14 cellular contexts compared by ENCODE assay signal in genomic region chr11:67627788-67628624, GRCh38. TPM values are rescaled to one million over a fixed set of nuclear protein-coding genes. Genes with fewer than 3 reads are reported as not detected.
DNase-seq lines count a peak whose midpoint lies in the region; ATAC-seq, FAIRE-seq and TF ChIP-seq lines count a peak whose summit lies in the region.
"Had no signal": no experiment of that assay in that cellular context is flagged by ENCODE, and none has a peak within 500 bp of the region (broad histone marks: within the 10 kb centered on the region; RNA-seq: fewer than 3 reads in every experiment).

No MANE protein-coding gene starts in this region.

- WGBS in GM12878 (ENCODE audit: insufficient coverage, insufficient replicate concordance, low lambda C conversion rate, missing lambda C conversion rate), result 82% methylated on average over 15 of the region's 15 CpGs

- H3K27me3 Mint-ChIP-seq in IgD-negative memory B cell, result no peaks in the 10 kb centered on the region
- H3K27me3 Mint-ChIP-seq in nephron (ENCODE audit: low read depth), result no peaks in the 10 kb centered on the region

- H3K27me3 ChIP-seq in GM12878 (replicated peaks in 1 of 2; ENCODE audit: control insufficient read depth in 2 of 2, insufficient read depth in 2 of 2, low read length in 1 of 2), result no peaks in the 10 kb centered on the region
- no peaks in the 10 kb centered on the region for H3K27me3 ChIP-seq in vagina
- H3K27me3 ChIP-seq: heart left ventricle had no signal

- no peak overlapping the region for H2AFZ ChIP-seq in GM12878 (ENCODE audit: control insufficient read depth, low read depth, low read length)

- H3K9me3 ChIP-seq in GM12878 (replicated peaks; ENCODE audit: control insufficient read depth, insufficient read depth, low read length) (no peaks in the 10 kb centered on the region), vagina (no peaks in the 10 kb centered on the region)
- H3K9me3 ChIP-seq: heart left ventricle had no signal

- H3K4me3 Mint-ChIP-seq in IgD-negative memory B cell (peak overlapping the region in 3 of 4 donors; percentile 25 to 74 (median 58)), nephron (peak overlapping the region; percentile 51 to 62 (median 61))

- TF ChIP-seq EP300 in GM12878 (IDR thresholded peaks at IDR 0.05; ENCODE audit: borderline replicate concordance in 1 of 2, control insufficient read depth in 1 of 2, low read depth in 2 of 2, low read length in 2 of 2), result no peak

- H3K27ac ChIP-seq in GM12878 (ENCODE audit: control insufficient read depth, insufficient read depth) (no peak overlapping the region), vagina (no peak overlapping the region)
- H3K27ac ChIP-seq: SK-N-MC had no signal

- H4K20me1 ChIP-seq in GM12878 (ENCODE audit: control insufficient read depth, insufficient read depth), result no peaks in the 10 kb centered on the region

- H3K36me3 ChIP-seq in GM12878 (ENCODE audit: control insufficient read depth in 2 of 2, insufficient read depth in 2 of 2, low read length in 1 of 2) (no peaks in the 10 kb centered on the region), vagina (no peaks in the 10 kb centered on the region)
- H3K36me3 ChIP-seq: heart left ventricle had no signal

- no peaks in the 10 kb centered on the region for H3K9me3 Mint-ChIP-seq in IgD-negative memory B cell
- no peaks in the 10 kb centered on the region for H3K9me3 Mint-ChIP-seq in nephron

- H3K79me2 ChIP-seq in GM12878 (ENCODE audit: control insufficient read depth, insufficient read depth, low read length), result no peaks in the 10 kb centered on the region

- H3K4me1 ChIP-seq in GM12878 (ENCODE audit: control insufficient read depth, insufficient read depth, low read length) (peaks cover 15% of the 10 kb centered on the region), vagina (peaks cover 24% of the 10 kb centered on the region)

- TSS peak; percentile 56 for BruUV-seq in GM12878 (replicated peaks; lab: Mats Ljungman, UMichigan)

- DNase-seq in COLO668 (lab: John Stamatoyannopoulos, UW; ENCODE audit: unreplicated experiment), result peak; percentile 19
- no peak for DNase-seq in GM12878 (ENCODE audit: low read depth, low spot score)
- DNase-seq in vagina (ENCODE audit: extremely low spot score in 2 of 2), result no peak
- no peak for DNase-seq in DMS53 treated with DMSO at 0.1 percent for 48 hours (lab: John Stamatoyannopoulos, UW; ENCODE audit: unreplicated experiment)
- no peak for DNase-seq in T-helper 9 cell
- DNase-seq: C1 segment of cervical spinal cord; effector memory CD4-positive, alpha-beta T cell had no signal

- no peak overlapping the region; the same call in 1 of the 2 replicates for H3K9ac ChIP-seq in GM12878 (ENCODE audit: control insufficient read depth, insufficient read depth, low read length)

- ATAC-seq in GM12878 (no peak), GM18517 (IDR thresholded peaks at IDR 0.05; ENCODE audit: unreplicated experiment) (no peak)
- ATAC-seq: heart left ventricle had no signal

- CTCF ChIA-PET in GM12878 (lab: Yijun Ruan, JAX), result interaction anchor here (0.6 to 6.4 kb wide), 18 partner anchors 8 to 755 kb away, joined by 3 to 71 read pairs (median 8); partner anchors contain the start of genes ACY3, GSTP1 and RPS6KB2

- TF ChIP-seq RAD21 in GM12878 (IDR thresholded peaks at IDR 0.05; ENCODE audit: insufficient read depth, low read depth, low read length), result no peak

- POLR2A ChIA-PET in GM12878 (lab: Charles Lee), result interaction anchor here (0.6 to 2.7 kb wide), 6 partner anchors 8 to 140 kb away, joined by 3 to 14 read pairs (median 6); partner anchors contain the start of gene GSTP1

- no peak for FAIRE-seq in GM12878 (lab: Jason Lieb, UNC)

- in situ Hi-C loops in GM12878 (cut with MboI), result no loop called here

- intact Hi-C loops in GM12878 (cut with micrococcal nuclease; ENCODE audit: unreplicated experiment) (no loop called here), vagina (cut with DNase I) (no loop called here)

- no peaks in the 10 kb centered on the region for H3K36me3 Mint-ChIP-seq in IgD-negative memory B cell
- peaks cover 24% of the 10 kb centered on the region for H3K36me3 Mint-ChIP-seq in nephron (ENCODE audit: low read depth)

- peak overlapping the region in 1 of 3 donors; percentile 63 for H3K27ac Mint-ChIP-seq in IgD-negative memory B cell
- peak overlapping the region in 1 of 3 experiments; percentile 13 for H3K27ac Mint-ChIP-seq in nephron

- TF ChIP-seq POLR2A in GM12878 (IDR thresholded peaks at IDR 0.05; ENCODE audit: low read depth, low read length) (no peak), vagina (IDR thresholded peaks at IDR 0.05) (no peak)

- RAD21 ChIA-PET in GM12878 (lab: Charles Lee; ENCODE audit: unreplicated experiment), result interaction anchor here (0.6 to 5.1 kb wide), 10 partner anchors 12 to 277 kb away, joined by 3 to 38 read pairs (median 7); partner anchors contain the start of genes GSTP1 and PPP1CA

- SMC1A ChIA-PET in GM12878 (lab: Charles Lee; ENCODE audit: uncharacterized antibody, unreplicated experiment), result interaction anchor here (0.8 to 6.4 kb wide), 8 partner anchors 11 to 48 kb away, joined by 3 to 52 read pairs (median 7); partner anchors contain the start of genes ACY3 and GSTP1

- H3K4me1 Mint-ChIP-seq in IgD-negative memory B cell, result peaks cover 0 to 6% (median 3%) of the 10 kb centered on the region in 3 donors
- H3K4me1 Mint-ChIP-seq in nephron, result peaks cover 4% of the 10 kb centered on the region

- 0 out of 2 replicates have a peak overlapping the region, but pooled peaks have one; percentile 61 for H3K4me3 ChIP-seq in GM12878
- no peak overlapping the region for H3K4me3 ChIP-seq in vagina
- H3K4me3 ChIP-seq: SK-N-MC had no signal

- H3K4me2 ChIP-seq in GM12878 (ENCODE audit: control insufficient read depth, insufficient read depth), result peak overlapping the region; percentile 96

- no peak for TF ChIP-seq CTCF in GM12878 (IDR thresholded peaks at IDR 0.05 in 2 of 3, conservative IDR thresholded peaks at IDR 0.05 in 1 of 3; ENCODE audit: control insufficient read depth in 2 of 3, extremely low read depth in 1 of 3, insufficient read depth in 1 of 3, low read depth in 3 of 3, low read length in 3 of 3)
- TF ChIP-seq CTCF in nephron (IDR thresholded peaks at IDR 0.05; ENCODE audit: unreplicated experiment in 3 of 3), result no peak
- no peak for TF ChIP-seq CTCF in vagina (IDR thresholded peaks at IDR 0.05)

RNA-seq across cellular contexts. Expression of gene NUDT8, which starts 1.7 kb away (rescaled TPM):
- polyA plus RNA-seq in IgD-negative memory B cell (2.9 TPM), GM12878 (2011; rRNA removed) (1.6 and 3.7 TPM in 2 replicates), GM12878 (2014; fragmentation: Illumina TruSeq; extraction: Trizol) (0.30 and 2.9 TPM in 2 replicates), GM12878 (2014; fragmentation: Nextera tagmentation; extraction: Ambion mirVana) (1 to 10 TPM in 1 of 2 experiments, under 1 TPM in 1; 0.32 to 1.1 TPM), GM12878 (2014; rRNA removed) (14.9 and 18.8 TPM in 2 replicates), GM12878 (2016; fragmentation: Nextera tagmentation; extraction: Ambion mirVana) (10 to 100 TPM; 16.9 to 17.7 TPM)
- 10.2 and 10.6 TPM in 2 replicates for total RNA-seq in GM12878 (2013; cell fraction: nucleolus; rRNA removed)
- total RNA-seq in GM12878 (2014; rRNA removed) (15.9 and 18.2 TPM in 2 replicates), GM12878 (2014; rRNA removed; fragmentation: Illumina TruSeq; extraction: Trizol) (3.3 and 4.8 TPM in 2 replicates), GM12878 (2021) (16.5 and 16.9 TPM in 2 replicates), vagina (23.8 TPM)
- 2.4 TPM for polyA plus RNA-seq in GM12878 (2011; ENCODE audit: low read depth)
- polyA plus RNA-seq in GM12878 (2011; cell fraction: cytosol; rRNA removed), result 12.1 and 15.1 TPM in 2 replicates
- 27.4 and 32.4 TPM in 2 replicates for polyA plus RNA-seq in GM12878 (2011; cell fraction: nucleus; rRNA removed)
- 12.1 and 17.5 TPM in 2 replicates for polyA plus RNA-seq in GM12878 (2012)
- 2.5 and 5.0 TPM in 2 replicates for polyA minus RNA-seq in GM12878 (2011; rRNA and poly(A)+ RNA removed)
- 6.7 and 6.8 TPM in 2 replicates for polyA minus RNA-seq in GM12878 (2011; cell fraction: cytosol; rRNA and poly(A)+ RNA removed)
- 13.8 and 19.5 TPM in 2 replicates for polyA minus RNA-seq in GM12878 (2011; cell fraction: nucleus; rRNA and poly(A)+ RNA removed)

RNA-seq across cellular contexts. Expression of gene TBX10, which starts 11.6 kb away (rescaled TPM):
- polyA plus RNA-seq in IgD-negative memory B cell, result not detected
- total RNA-seq in GM12878 (2013; cell fraction: nucleolus; rRNA removed), result 0.32 TPM in 1 of 2 replicates, not detected in the other
- total RNA-seq in GM12878 (2014; rRNA removed), result 0.22 and 0.23 TPM in 2 replicates
- total RNA-seq in GM12878 (2014; rRNA removed; fragmentation: Illumina TruSeq; extraction: Trizol), result 0.18 TPM in 1 of 2 replicates, not detected in the other
- 0.16 and 0.26 TPM in 2 replicates for total RNA-seq in GM12878 (2021)
- polyA plus RNA-seq in GM12878 (2011; ENCODE audit: low read depth), result not detected
- polyA plus RNA-seq in GM12878 (2011; rRNA removed), result not detected in 2 replicates
- 0.07 and 0.13 TPM in 2 replicates for polyA plus RNA-seq in GM12878 (2011; cell fraction: cytosol; rRNA removed)
- 0.25 and 0.27 TPM in 2 replicates for polyA plus RNA-seq in GM12878 (2011; cell fraction: nucleus; rRNA removed)
- polyA plus RNA-seq in GM12878 (2012), result 0.08 TPM in 1 of 2 replicates, not detected in the other
- 0.10 and 0.16 TPM in 2 replicates for polyA plus RNA-seq in GM12878 (2014; fragmentation: Illumina TruSeq; extraction: Trizol)
- polyA plus RNA-seq in GM12878 (2014; fragmentation: Nextera tagmentation; extraction: Ambion mirVana), result not detected
- polyA plus RNA-seq in GM12878 (2014; rRNA removed), result 0.15 and 0.44 TPM in 2 replicates
- polyA plus RNA-seq in GM12878 (2016; fragmentation: Nextera tagmentation; extraction: Ambion mirVana), result under 1 TPM in 1 of 2 experiments, not detected in 1; 0.17 TPM
- not detected in 2 replicates for polyA minus RNA-seq in GM12878 (2011; rRNA and poly(A)+ RNA removed)
- not detected in 2 replicates for polyA minus RNA-seq in GM12878 (2011; cell fraction: cytosol; rRNA and poly(A)+ RNA removed)
- not detected in 2 replicates for polyA minus RNA-seq in GM12878 (2011; cell fraction: nucleus; rRNA and poly(A)+ RNA removed)
- not detected for total RNA-seq in vagina
- total RNA-seq: mesenteric fat pad, NCI-H460 had no signal

RNA-seq across cellular contexts. Expression of gene NDUFV1, which starts 21.3 kb away (rescaled TPM):
- polyA plus RNA-seq in IgD-negative memory B cell, result 121 TPM
- total RNA-seq in GM12878 (2013; cell fraction: nucleolus; rRNA removed), result 213 and 251 TPM in 2 replicates
- total RNA-seq in GM12878 (2014; rRNA removed), result 301 and 330 TPM in 2 replicates
- 162 and 166 TPM in 2 replicates for total RNA-seq in GM12878 (2014; rRNA removed; fragmentation: Illumina TruSeq; extraction: Trizol)
- 310 and 312 TPM in 2 replicates for total RNA-seq in GM12878 (2021)
- polyA plus RNA-seq in GM12878 (2011; ENCODE audit: low read depth), result 75.2 TPM
- polyA plus RNA-seq in GM12878 (2011; rRNA removed), result 97.9 and 184 TPM in 2 replicates
- 278 and 410 TPM in 2 replicates for polyA plus RNA-seq in GM12878 (2011; cell fraction: cytosol; rRNA removed)
- 516 and 698 TPM in 2 replicates for polyA plus RNA-seq in GM12878 (2011; cell fraction: nucleus; rRNA removed)
- 210 and 225 TPM in 2 replicates for polyA plus RNA-seq in GM12878 (2012)
- polyA plus RNA-seq in GM12878 (2014; fragmentation: Illumina TruSeq; extraction: Trizol), result 37.6 and 129 TPM in 2 replicates
- polyA plus RNA-seq in GM12878 (2014; fragmentation: Nextera tagmentation; extraction: Ambion mirVana), result 10 to 100 TPM in 1 of 2 experiments, 1 to 10 TPM in 1; 8.2 to 51.7 TPM
- 277 and 312 TPM in 2 replicates for polyA plus RNA-seq in GM12878 (2014; rRNA removed)
- polyA plus RNA-seq in GM12878 (2016; fragmentation: Nextera tagmentation; extraction: Ambion mirVana), result 100 to 1,000 TPM; 348 to 380 TPM
- 107 and 172 TPM in 2 replicates for polyA minus RNA-seq in GM12878 (2011; rRNA and poly(A)+ RNA removed)
- 90.7 and 96.4 TPM in 2 replicates for polyA minus RNA-seq in GM12878 (2011; cell fraction: cytosol; rRNA and poly(A)+ RNA removed)
- polyA minus RNA-seq in GM12878 (2011; cell fraction: nucleus; rRNA and poly(A)+ RNA removed), result 83.2 and 139 TPM in 2 replicates
- 254 TPM for total RNA-seq in vagina

RNA-seq across cellular contexts. Expression of gene ACY3, which starts 22.5 kb away (rescaled TPM):
- polyA plus RNA-seq in IgD-negative memory B cell (0.63 TPM), GM12878 (2011; rRNA removed) (0.33 and 0.83 TPM in 2 replicates), GM12878 (2014; fragmentation: Illumina TruSeq; extraction: Trizol) (6.3 and 17.8 TPM in 2 replicates), GM12878 (2014; fragmentation: Nextera tagmentation; extraction: Ambion mirVana) (10 to 100 TPM; 13.1 to 14.4 TPM), GM12878 (2014; rRNA removed) (30.7 and 36.1 TPM in 2 replicates), GM12878 (2016; fragmentation: Nextera tagmentation; extraction: Ambion mirVana) (10 to 100 TPM; 16.8 to 22.4 TPM)
- total RNA-seq in GM12878 (2013; cell fraction: nucleolus; rRNA removed), result not detected in 2 replicates
- total RNA-seq in GM12878 (2014; rRNA removed) (20.2 and 27.8 TPM in 2 replicates), GM12878 (2014; rRNA removed; fragmentation: Illumina TruSeq; extraction: Trizol) (12.2 and 12.8 TPM in 2 replicates), GM12878 (2021) (23.5 and 24.3 TPM in 2 replicates), vagina (not detected)
- 1.5 TPM for polyA plus RNA-seq in GM12878 (2011; ENCODE audit: low read depth)
- polyA plus RNA-seq in GM12878 (2011; cell fraction: cytosol; rRNA removed), result 1.3 and 1.8 TPM in 2 replicates
- 1.9 and 2.8 TPM in 2 replicates for polyA plus RNA-seq in GM12878 (2011; cell fraction: nucleus; rRNA removed)
- 3.7 and 6.2 TPM in 2 replicates for polyA plus RNA-seq in GM12878 (2012)
- polyA minus RNA-seq in GM12878 (2011; rRNA and poly(A)+ RNA removed), result 0.88 and 1.7 TPM in 2 replicates
- polyA minus RNA-seq in GM12878 (2011; cell fraction: cytosol; rRNA and poly(A)+ RNA removed), result 1.3 TPM in 1 of 2 replicates, not detected in the other
- 0.48 TPM in 1 of 2 replicates, not detected in the other for polyA minus RNA-seq in GM12878 (2011; cell fraction: nucleus; rRNA and poly(A)+ RNA removed)
- total RNA-seq: heart left ventricle, mesenteric fat pad, NCI-H460 had no signal
- polyA plus RNA-seq: heart left ventricle had no signal

RNA-seq across cellular contexts. Expression of gene GSTP1, which starts 44.4 kb away (rescaled TPM):
- polyA plus RNA-seq in IgD-negative memory B cell (214 TPM), GM12878 (2011; rRNA removed) (511 and 1,079 TPM in 2 replicates), GM12878 (2014; fragmentation: Illumina TruSeq; extraction: Trizol) (158 and 501 TPM in 2 replicates), GM12878 (2014; fragmentation: Nextera tagmentation; extraction: Ambion mirVana) (100 to 1,000 TPM; 469 to 685 TPM), GM12878 (2014; rRNA removed) (1,173 and 1,340 TPM in 2 replicates), GM12878 (2016; fragmentation: Nextera tagmentation; extraction: Ambion mirVana) (1,000 to 10,000 TPM; 1,222 to 1,443 TPM)
- total RNA-seq in GM12878 (2013; cell fraction: nucleolus; rRNA removed), result 76.8 and 83.9 TPM in 2 replicates
- total RNA-seq in GM12878 (2014; rRNA removed) (1,623 and 1,788 TPM in 2 replicates), GM12878 (2014; rRNA removed; fragmentation: Illumina TruSeq; extraction: Trizol) (587 and 627 TPM in 2 replicates), GM12878 (2021) (831 and 852 TPM in 2 replicates), vagina (2,739 TPM)
- 420 TPM for polyA plus RNA-seq in GM12878 (2011; ENCODE audit: low read depth)
- polyA plus RNA-seq in GM12878 (2011; cell fraction: cytosol; rRNA removed), result 1,654 and 1,666 TPM in 2 replicates
- 1,290 and 1,384 TPM in 2 replicates for polyA plus RNA-seq in GM12878 (2011; cell fraction: nucleus; rRNA removed)
- polyA plus RNA-seq in GM12878 (2012), result 985 and 986 TPM in 2 replicates
- polyA minus RNA-seq in GM12878 (2011; rRNA and poly(A)+ RNA removed), result 586 and 669 TPM in 2 replicates
- polyA minus RNA-seq in GM12878 (2011; cell fraction: cytosol; rRNA and poly(A)+ RNA removed), result 272 and 288 TPM in 2 replicates
- 191 and 230 TPM in 2 replicates for polyA minus RNA-seq in GM12878 (2011; cell fraction: nucleus; rRNA and poly(A)+ RNA removed)
